Comparison of ENCODE assay signal across 24 cellular contexts in genomic region chr9:14770592-14770991, GRCh38.
A peak's percentile ranks its signal among the peaks of the same experiment; 100 is the strongest.
DNase-seq lines count a peak whose midpoint lies in the region; ATAC-seq, FAIRE-seq and TF ChIP-seq lines count a peak whose summit lies in the region.
"Had no signal": no experiment of that assay in that cellular context is flagged by ENCODE, and none has a peak within 500 bp of the region (broad histone marks: within the 10 kb centered on the region; RNA-seq: fewer than 3 reads in every experiment).

No MANE protein-coding gene starts in this region.

- TF ChIP-seq CTCF in D721Med (IDR thresholded peaks at IDR 0.05; ENCODE audit: insufficient read depth, missing control alignments) (no peak), WERI-Rb-1 (IDR thresholded peaks at IDR 0.05; ENCODE audit: low read depth, low read length) (no peak)

- no peaks in the 10 kb centered on the region for H3K36me3 ChIP-seq in WERI-Rb-1
- H3K36me3 ChIP-seq: BE2C; BLaER1 treated with 17β-estradiol and CSF1 and Interleukin-3, amounts not matched to agents 10 nM and 100 nM had no signal

- no peak overlapping the region for H3K4me3 ChIP-seq in WERI-Rb-1 (ENCODE audit: low read depth, low read length)
- H3K4me3 ChIP-seq: A549; BLaER1 treated with 17β-estradiol and CSF1 and Interleukin-3, amounts not matched to agents 10 nM and 100 nM; GM12878; GM23338 had no signal

- peak; percentile 91 for DNase-seq in NCI-H82 (lab: John Stamatoyannopoulos, UW)
- no peak for DNase-seq in NCI-H82 treated with DMSO at 0.1 percent for 48 hours (lab: John Stamatoyannopoulos, UW; ENCODE audit: unreplicated experiment)
- no peak for DNase-seq in D721Med (ENCODE audit: insufficient read length, low spot score)
- peak; percentile 49 for DNase-seq in WERI-Rb-1
- no peak for DNase-seq in activated naive CD4-positive, alpha-beta T cell (lab: John Stamatoyannopoulos, UW)
- DNase-seq in central memory CD4-positive, alpha-beta T cell: no peak
- DNase-seq: 8988T; ACHN; AML-193; CD4-positive, alpha-beta T cell; CD8-positive, alpha-beta memory T cell; DMS153; EL; GDM1; H9; HFFc6 had no signal

- H3K27me3 ChIP-seq in WERI-Rb-1 (ENCODE audit: insufficient read depth, low read depth, severe bottlenecking): no peaks in the 10 kb centered on the region
- H3K27me3 ChIP-seq: BE2C; BLaER1 treated with 17β-estradiol and CSF1 and Interleukin-3, amounts not matched to agents 10 nM and 100 nM had no signal

- no peak for ATAC-seq in GM19328 (IDR thresholded peaks at IDR 0.05; ENCODE audit: unreplicated experiment)
- ATAC-seq: A549, GM12878, GM23338, HCT116 had no signal

- H3K27ac ChIP-seq in WERI-Rb-1: peak overlapping the region; percentile 72
- H3K27ac ChIP-seq: A549; BLaER1 treated with 17β-estradiol and CSF1 and Interleukin-3, amounts not matched to agents 10 nM and 100 nM had no signal

- no peaks in the 10 kb centered on the region for H3K9me3 ChIP-seq in WERI-Rb-1 (ENCODE audit: severe bottlenecking)
- H3K9me3 ChIP-seq: A549; BE2C; BLaER1 treated with 17β-estradiol and CSF1 and Interleukin-3, amounts not matched to agents 10 nM and 100 nM had no signal

- peak; percentile 95 for FAIRE-seq in D721Med (lab: Jason Lieb, UNC)
- FAIRE-seq: A549, GM12878, GM19239 had no signal

Comparison
In these comparisons a context has a peak if more than half of its experiments do, and no peak if none do; other contexts are left out.
1. DNase-seq: peak in NCI-H82 (single experiment) and WERI-Rb-1 (single experiment); none in NCI-H82 treated with DMSO at 0.1 percent for 48 hours (single experiment), D721Med (single experiment), activated naive CD4-positive, alpha-beta T cell (0 of 4) and central memory CD4-positive, alpha-beta T cell (single experiment).